Comparison of ENCODE assay signal across 1 cellular context in the genomic region with DNA sequence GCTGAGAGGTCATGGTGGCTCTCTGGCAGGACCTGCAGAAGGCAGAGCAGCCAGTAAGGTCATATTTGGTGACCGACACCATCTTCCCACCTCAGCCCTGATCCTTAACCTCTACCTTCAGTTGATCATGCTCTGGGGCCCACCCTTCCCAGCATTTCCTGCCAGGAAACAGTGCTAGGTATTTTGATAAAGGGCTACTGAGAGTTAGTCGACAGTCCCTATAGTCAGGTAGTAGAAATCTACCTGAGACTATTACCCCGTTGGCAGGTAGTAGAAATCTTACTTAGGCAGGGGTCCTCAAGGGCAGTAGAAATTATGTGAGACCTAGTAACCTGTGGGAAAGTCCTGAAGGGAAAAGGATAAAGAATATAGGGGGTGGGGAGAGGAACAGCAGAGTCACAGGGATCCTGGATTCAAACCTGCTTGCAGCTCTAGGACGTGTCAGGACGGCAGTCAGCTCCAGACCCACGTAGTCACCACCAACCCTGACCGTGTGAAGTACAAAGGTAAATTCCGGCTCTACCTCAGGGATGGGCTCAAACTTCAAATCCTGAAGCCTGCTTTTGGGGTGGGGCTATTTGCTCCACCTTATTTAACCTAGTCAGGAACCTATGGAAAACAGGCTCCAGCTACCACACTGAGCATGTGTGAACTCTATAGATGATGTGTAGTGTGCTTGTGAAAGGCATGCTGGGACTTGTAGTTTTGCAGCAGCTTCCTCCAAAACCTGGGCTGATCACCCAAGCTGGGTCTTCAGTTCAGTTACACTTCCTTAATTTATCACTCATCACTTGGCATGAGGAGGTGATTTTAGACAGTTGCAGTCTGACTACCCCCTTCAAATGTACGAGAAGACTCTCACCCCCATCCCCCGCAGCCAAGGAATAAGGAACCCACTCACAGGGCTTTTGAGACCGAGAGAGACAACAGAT.
TF ChIP-seq lines count a peak whose summit lies in the region.

DQX1 (minus strand) TSS at position 515 of the 932 bp plus-strand sequence; CDS start at position 13, 502 bp downstream.

TF ChIP-seq in HepG2, 621 proteins besides CTCF, POLR2A, EP300 and RAD21 (continued from another document and continues in another):
- TF ChIP-seq STAT6 (CRISPR knock-in tag; IDR thresholded peaks at IDR 0.05; ENCODE audit: borderline replicate concordance) = no peak
- TF ChIP-seq, protein P1, sequence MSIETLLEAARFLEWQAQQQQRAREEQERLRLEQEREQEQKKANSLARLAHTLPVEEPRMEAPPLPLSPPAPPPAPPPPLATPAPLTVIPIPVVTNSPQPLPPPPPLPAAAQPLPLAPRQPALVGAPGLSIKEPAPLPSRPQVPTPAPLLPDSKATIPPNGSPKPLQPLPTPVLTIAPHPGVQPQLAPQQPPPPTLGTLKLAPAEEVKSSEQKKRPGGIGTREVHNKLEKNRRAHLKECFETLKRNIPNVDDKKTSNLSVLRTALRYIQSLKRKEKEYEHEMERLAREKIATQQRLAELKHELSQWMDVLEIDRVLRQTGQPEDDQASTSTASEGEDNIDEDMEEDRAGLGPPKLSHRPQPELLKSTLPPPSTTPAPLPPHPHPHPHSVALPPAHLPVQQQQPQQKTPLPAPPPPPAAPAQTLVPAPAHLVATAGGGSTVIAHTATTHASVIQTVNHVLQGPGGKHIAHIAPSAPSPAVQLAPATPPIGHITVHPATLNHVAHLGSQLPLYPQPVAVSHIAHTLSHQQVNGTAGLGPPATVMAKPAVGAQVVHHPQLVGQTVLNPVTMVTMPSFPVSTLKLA (IDR thresholded peaks at IDR 0.05) = peak; percentile 40; the same call in 1 of the 2 replicates
- TF ChIP-seq ZEB1 (IDR thresholded peaks at IDR 0.05; ENCODE audit: insufficient replicate concordance, low read depth) = peak; percentile 88
- TF ChIP-seq MXI1 (IDR thresholded peaks at IDR 0.05; ENCODE audit: borderline replicate concordance, low read depth, low read length) = peak; percentile 79; the same call in 1 of the 3 replicates
- no peak for TF ChIP-seq ZNF512B (CRISPR knock-in tag; IDR thresholded peaks at IDR 0.05; ENCODE audit: borderline replicate concordance)
- TF ChIP-seq TGIF2 (CRISPR knock-in tag; IDR thresholded peaks at IDR 0.05) = no peak; the same call in none of the 2 replicates
- TF ChIP-seq ZSCAN25 (CRISPR knock-in tag; IDR thresholded peaks at IDR 0.05) = peak; percentile 65
- peak; percentile 86; the same call in 1 of the 2 replicates for TF ChIP-seq ZBTB42 (CRISPR knock-in tag; IDR thresholded peaks at IDR 0.05)
- TF ChIP-seq NFE2L1 (CRISPR knock-in tag; IDR thresholded peaks at IDR 0.05; ENCODE audit: borderline replicate concordance) = no peak
- TF ChIP-seq, protein P2, sequence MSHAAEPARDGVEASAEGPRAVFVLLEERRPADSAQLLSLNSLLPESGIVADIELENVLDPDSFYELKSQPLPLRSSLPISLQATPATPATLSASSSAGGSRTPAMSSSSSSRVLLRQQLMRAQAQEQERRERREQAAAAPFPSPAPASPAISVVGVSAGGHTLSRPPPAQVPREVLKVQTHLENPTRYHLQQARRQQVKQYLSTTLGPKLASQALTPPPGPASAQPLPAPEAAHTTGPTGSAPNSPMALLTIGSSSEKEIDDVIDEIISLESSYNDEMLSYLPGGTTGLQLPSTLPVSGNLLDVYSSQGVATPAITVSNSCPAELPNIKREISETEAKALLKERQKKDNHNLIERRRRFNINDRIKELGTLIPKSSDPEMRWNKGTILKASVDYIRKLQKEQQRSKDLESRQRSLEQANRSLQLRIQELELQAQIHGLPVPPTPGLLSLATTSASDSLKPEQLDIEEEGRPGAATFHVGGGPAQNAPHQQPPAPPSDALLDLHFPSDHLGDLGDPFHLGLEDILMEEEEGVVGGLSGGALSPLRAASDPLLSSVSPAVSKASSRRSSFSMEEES (CRISPR knock-in tag; IDR thresholded peaks at IDR 0.05) = peak; percentile 37; the same call in 1 of the 2 replicates
- no peak for TF ChIP-seq ZNF790 (CRISPR knock-in tag; IDR thresholded peaks at IDR 0.05; ENCODE audit: borderline replicate concordance)
- no peak; the same call in 1 of the 2 replicates for TF ChIP-seq ZNF703 (CRISPR knock-in tag; IDR thresholded peaks at IDR 0.05; ENCODE audit: borderline replicate concordance)
- no peak for TF ChIP-seq EEA1 (CRISPR knock-in tag; IDR thresholded peaks at IDR 0.05; ENCODE audit: borderline replicate concordance)
- no peak for TF ChIP-seq ZNF564 (CRISPR knock-in tag; IDR thresholded peaks at IDR 0.05)
- TF ChIP-seq SMAD9 (CRISPR knock-in tag; IDR thresholded peaks at IDR 0.05) = no peak
- no peak for TF ChIP-seq ARNT (IDR thresholded peaks at IDR 0.05)
- no peak for TF ChIP-seq MTA1 (CRISPR knock-in tag; IDR thresholded peaks at IDR 0.05; ENCODE audit: borderline replicate concordance)
- TF ChIP-seq GABPB1 (CRISPR knock-in tag; IDR thresholded peaks at IDR 0.05) = peak; percentile 76
- no peak for TF ChIP-seq FOXA1 (IDR thresholded peaks at IDR 0.05)
- peak; percentile 44 for TF ChIP-seq FOXA1 (CRISPR knock-in tag; IDR thresholded peaks at IDR 0.05)
- 0 out of 2 replicates have a peak, but pooled peaks have one; percentile 33 for TF ChIP-seq ZNF607 (CRISPR knock-in tag; IDR thresholded peaks at IDR 0.05; ENCODE audit: borderline replicate concordance)
- peak; percentile 52; the same call in 1 of the 2 replicates for TF ChIP-seq ZBTB26 (CRISPR knock-in tag; IDR thresholded peaks at IDR 0.05; ENCODE audit: borderline replicate concordance)
- TF ChIP-seq GLI4 (CRISPR knock-in tag; IDR thresholded peaks at IDR 0.05; ENCODE audit: borderline replicate concordance) = 0 out of 2 replicates have a peak, but pooled peaks have one; percentile 71
- no peak for TF ChIP-seq CAMTA2 (CRISPR knock-in tag; IDR thresholded peaks at IDR 0.05; ENCODE audit: borderline replicate concordance)
- TF ChIP-seq ZNF501 (CRISPR knock-in tag; IDR thresholded peaks at IDR 0.05) = peak; percentile 59
- TF ChIP-seq ZFY (CRISPR knock-in tag; IDR thresholded peaks at IDR 0.05) = peak; percentile 48; the same call in 1 of the 2 replicates
- TF ChIP-seq, protein P3, sequence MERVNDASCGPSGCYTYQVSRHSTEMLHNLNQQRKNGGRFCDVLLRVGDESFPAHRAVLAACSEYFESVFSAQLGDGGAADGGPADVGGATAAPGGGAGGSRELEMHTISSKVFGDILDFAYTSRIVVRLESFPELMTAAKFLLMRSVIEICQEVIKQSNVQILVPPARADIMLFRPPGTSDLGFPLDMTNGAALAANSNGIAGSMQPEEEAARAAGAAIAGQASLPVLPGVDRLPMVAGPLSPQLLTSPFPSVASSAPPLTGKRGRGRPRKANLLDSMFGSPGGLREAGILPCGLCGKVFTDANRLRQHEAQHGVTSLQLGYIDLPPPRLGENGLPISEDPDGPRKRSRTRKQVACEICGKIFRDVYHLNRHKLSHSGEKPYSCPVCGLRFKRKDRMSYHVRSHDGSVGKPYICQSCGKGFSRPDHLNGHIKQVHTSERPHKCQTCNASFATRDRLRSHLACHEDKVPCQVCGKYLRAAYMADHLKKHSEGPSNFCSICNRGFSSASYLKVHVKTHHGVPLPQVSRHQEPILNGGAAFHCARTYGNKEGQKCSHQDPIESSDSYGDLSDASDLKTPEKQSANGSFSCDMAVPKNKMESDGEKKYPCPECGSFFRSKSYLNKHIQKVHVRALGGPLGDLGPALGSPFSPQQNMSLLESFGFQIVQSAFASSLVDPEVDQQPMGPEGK (CRISPR knock-in tag; IDR thresholded peaks at IDR 0.05) = peak; percentile 78
- no peak for TF ChIP-seq SP1 (IDR thresholded peaks at IDR 0.05)
- 0 out of 2 replicates have a peak, but pooled peaks have one; percentile 17 for TF ChIP-seq SP1 (CRISPR knock-in tag; IDR thresholded peaks at IDR 0.05)
- 0 out of 2 replicates have a peak, but pooled peaks have one; percentile 31 for TF ChIP-seq SMAD3 (CRISPR knock-in tag; IDR thresholded peaks at IDR 0.05)
- TF ChIP-seq ZBTB7A (CRISPR knock-in tag; IDR thresholded peaks at IDR 0.05) = no peak
- TF ChIP-seq, protein P4, sequence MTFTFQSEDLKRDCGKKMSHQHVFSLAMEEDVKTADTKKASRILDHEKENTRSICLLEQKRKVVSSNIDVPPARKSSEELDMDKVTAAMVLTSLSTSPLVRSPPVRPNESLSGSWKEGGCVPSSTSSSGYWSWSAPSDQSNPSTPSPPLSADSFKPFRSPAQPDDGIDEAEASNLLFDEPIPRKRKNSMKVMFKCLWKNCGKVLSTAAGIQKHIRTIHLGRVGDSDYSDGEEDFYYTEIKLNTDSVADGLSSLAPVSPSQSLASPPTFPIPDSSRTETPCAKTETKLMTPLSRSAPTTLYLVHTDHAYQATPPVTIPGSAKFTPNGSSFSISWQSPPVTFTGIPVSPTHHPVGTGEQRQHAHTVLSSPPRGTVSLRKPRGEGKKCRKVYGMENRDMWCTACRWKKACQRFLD (CRISPR knock-in tag; IDR thresholded peaks at IDR 0.05; ENCODE audit: borderline replicate concordance) = no peak
- no peak for TF ChIP-seq ZNF773 (CRISPR knock-in tag; IDR thresholded peaks at IDR 0.05; ENCODE audit: borderline replicate concordance)
- 0 out of 2 replicates have a peak, but pooled peaks have one; percentile 22 for TF ChIP-seq PHF20 (CRISPR knock-in tag; IDR thresholded peaks at IDR 0.05)
- TF ChIP-seq ZNF552 (CRISPR knock-in tag; IDR thresholded peaks at IDR 0.05; ENCODE audit: borderline replicate concordance) = no peak
- TF ChIP-seq FOXK1 (CRISPR knock-in tag; IDR thresholded peaks at IDR 0.05; ENCODE audit: borderline replicate concordance, low read depth) = peak; percentile 72; the same call in 1 of the 2 replicates
- no peak for TF ChIP-seq ZNF776 (CRISPR knock-in tag; IDR thresholded peaks at IDR 0.05)
- TF ChIP-seq NPAS2 (CRISPR knock-in tag; IDR thresholded peaks at IDR 0.05; ENCODE audit: borderline replicate concordance) = no peak
- TF ChIP-seq ZNF431 (CRISPR knock-in tag; IDR thresholded peaks at IDR 0.05; ENCODE audit: borderline replicate concordance, low read depth) = no peak
- peak; percentile 29; the same call in 1 of the 2 replicates for TF ChIP-seq TCF7 (IDR thresholded peaks at IDR 0.05; ENCODE audit: low read depth)
- TF ChIP-seq ZNF275 (CRISPR knock-in tag; IDR thresholded peaks at IDR 0.05; ENCODE audit: borderline replicate concordance) = 0 out of 2 replicates have a peak, but pooled peaks have one; percentile 27
- TF ChIP-seq TAF1 (CRISPR knock-in tag; IDR thresholded peaks at IDR 0.05) = peak; percentile 78
- TF ChIP-seq KAT7 (CRISPR knock-in tag; IDR thresholded peaks at IDR 0.05; ENCODE audit: borderline replicate concordance) = peak; percentile 74; the same call in 1 of the 2 replicates
- TF ChIP-seq ZNF546 (CRISPR knock-in tag; conservative IDR thresholded peaks at IDR 0.05) = peak; percentile 93; the same call in 1 of the 2 replicates
- no peak for TF ChIP-seq NAIF1 (CRISPR knock-in tag; IDR thresholded peaks at IDR 0.05; ENCODE audit: borderline replicate concordance)
- peak; percentile 42; the same call in 1 of the 2 replicates for TF ChIP-seq SPEN (CRISPR knock-in tag; IDR thresholded peaks at IDR 0.05; ENCODE audit: low read depth)
- no peak for TF ChIP-seq ZNF746 (CRISPR knock-in tag; IDR thresholded peaks at IDR 0.05)
- no peak; the same call in 1 of the 2 replicates for TF ChIP-seq ZNF589 (CRISPR knock-in tag; conservative IDR thresholded peaks at IDR 0.05)
- TF ChIP-seq ERF (CRISPR knock-in tag; IDR thresholded peaks at IDR 0.05) = peak; percentile 89
